8 cellular contexts compared by ENCODE assay signal in genomic region chr1:204516180-204516879, GRCh38. TPM values are rescaled to one million over a fixed set of nuclear protein-coding genes. Genes with fewer than 3 reads are reported as not detected.
DNase-seq lines count a peak whose midpoint lies in the region; ATAC-seq, FAIRE-seq and TF ChIP-seq lines count a peak whose summit lies in the region.

TSS of gene MDM4 (plus strand) at chr1:204516406. CDS start at chr1:204525519, 9,113 bp downstream.

- H3K4me3 Mint-ChIP-seq in endothelial cell (ENCODE audit: unreplicated experiment) (no peak within 1 kb of the TSS), mesothelial cell of epicardium (no peak within 1 kb of the TSS)

- no peak within 1 kb of the TSS for H2AFZ ChIP-seq in OCI-LY1 (ENCODE audit: low read length)

- H3F3A ChIP-seq in OCI-LY1 (ENCODE audit: insufficient read depth, low read length): peaks cover 34% of the 10 kb centered on the region

- H3K79me2 ChIP-seq in OCI-LY1 (ENCODE audit: insufficient read depth, low read length): peaks cover 28% of the 10 kb centered on the region

- H3K36me3 ChIP-seq in OCI-LY1 (ENCODE audit: insufficient read depth, low read length): peaks cover 34% of the 10 kb centered on the region

- H3K27ac ChIP-seq in OCI-LY1 (ENCODE audit: low read depth, low read length, poor library complexity, severe bottlenecking): peak within 1 kb of the TSS; percentile 97

- H3K27me3 Mint-ChIP-seq in endothelial cell (ENCODE audit: unreplicated experiment) (peaks cover 3% of the 10 kb centered on the region), mesothelial cell of epicardium (ENCODE audit: low read depth) (no peaks in the 10 kb centered on the region)

- 0 out of 2 replicates have a peak, but pooled peaks cover 4% of the 10 kb centered on the region for H3K9me3 ChIP-seq in OCI-LY1 (ENCODE audit: low read length)

- no peaks in the 10 kb centered on the region for H3K9me2 ChIP-seq in OCI-LY1 (ENCODE audit: low read depth, low read length)

- H3K4me3 ChIP-seq in OCI-LY1 (ENCODE audit: low read depth, low read length, poor library complexity, severe bottlenecking): peak within 1 kb of the TSS; percentile 74

- no peaks in the 10 kb centered on the region for H3K27me3 ChIP-seq in OCI-LY1 (ENCODE audit: insufficient read depth, low read length)

- peak within 1 kb of the TSS; percentile 77 for H3K4me2 ChIP-seq in OCI-LY1 (ENCODE audit: low read length)

- peaks cover 79% of the 10 kb centered on the region for H3K4me1 ChIP-seq in OCI-LY1 (ENCODE audit: insufficient read depth, low read length, severe bottlenecking)

- no peaks in the 10 kb centered on the region for H3K9me3 Mint-ChIP-seq in endothelial cell (ENCODE audit: unreplicated experiment)
- H3K9me3 Mint-ChIP-seq in mesothelial cell of epicardium: no peaks in the 10 kb centered on the region

- peak; percentile 59 for ATAC-seq in GM21528 (IDR thresholded peaks at IDR 0.05; ENCODE audit: low FRiP score, unreplicated experiment)

- TF ChIP-seq CTCF in D721Med (IDR thresholded peaks at IDR 0.05; ENCODE audit: insufficient read depth, missing control alignments): no peak
- TF ChIP-seq CTCF in OCI-LY1 (IDR thresholded peaks at IDR 0.05; ENCODE audit: low read length): no peak
- TF ChIP-seq CTCF in endothelial cell (IDR thresholded peaks at IDR 0.05; ENCODE audit: unreplicated experiment): no peak
- no peak for TF ChIP-seq CTCF in mesothelial cell of epicardium (IDR thresholded peaks at IDR 0.05; ENCODE audit: unreplicated experiment)

- peak; percentile 77 for DNase-seq in D721Med (ENCODE audit: insufficient read length, low spot score)
- DNase-seq in HuH-7.5 (ENCODE audit: low spot score): peak; percentile 69
- peak; percentile 80 for DNase-seq in activated CD8-positive, alpha-beta memory T cell treated with anti-CD3 and anti-CD28 coated beads, Interleukin-2, amount 50 U/mL, for 24 hours (ENCODE audit: extremely low read depth)
- peak; percentile 83 for DNase-seq in endothelial cell (ENCODE audit: low spot score)
- DNase-seq in mesothelial cell of epicardium (ENCODE audit: low spot score in 2 of 2, unreplicated experiment in 2 of 2): peak; percentile 76 to 84
- DNase-seq in stimulated activated CD8-positive, alpha-beta memory T cell treated with anti-CD3 and anti-CD28 coated beads, Interleukin-15, amount 100 ng/mL, for 4 hours (ENCODE audit: low read depth in 2 of 2): peak; percentile 88 to 91

- H3K36me3 Mint-ChIP-seq in endothelial cell (ENCODE audit: low read depth, unreplicated experiment) (peaks cover 5% of the 10 kb centered on the region), mesothelial cell of epicardium (peaks cover 10% of the 10 kb centered on the region)

- H3K4me1 Mint-ChIP-seq in endothelial cell (ENCODE audit: unreplicated experiment) (peaks cover 9% of the 10 kb centered on the region), mesothelial cell of epicardium (peaks cover 21% of the 10 kb centered on the region)

- H3K27ac Mint-ChIP-seq in endothelial cell (ENCODE audit: unreplicated experiment): no peak within 1 kb of the TSS
- H3K27ac Mint-ChIP-seq in mesothelial cell of epicardium: no peak within 1 kb of the TSS

- H3K9ac ChIP-seq in OCI-LY1 (ENCODE audit: low read length): peak within 1 kb of the TSS; percentile 85

- FAIRE-seq in D721Med (lab: Jason Lieb, UNC): peak; percentile 82

- no peaks in the 10 kb centered on the region for H4K20me1 ChIP-seq in OCI-LY1 (ENCODE audit: insufficient read depth, low read length)

RNA-seq across cellular contexts. Expression of gene MDM4, which starts in this region (rescaled TPM):
- total RNA-seq in endothelial cell (ENCODE audit: unreplicated experiment) (57.8 TPM), mesothelial cell of epicardium (132 to 154 TPM (median 136 TPM) in 3 replicates)

Comparison
In these comparisons a context has a peak if more than half of its experiments do, and no peak if none do; other contexts are left out.
1. Peak in every context shown above with its lines: DNase-seq, ATAC-seq, H3K4me3 ChIP-seq and H3K27ac ChIP-seq.